ENCODE assay signal across 1 cellular context in genomic region chr10:30433286-30433778, GRCh38.
TF ChIP-seq lines count a peak whose summit lies in the region.

No MANE protein-coding gene starts in this region.

TF ChIP-seq in HepG2, 621 proteins besides CTCF, POLR2A, EP300 and RAD21 (continued from another document and continues in another):
- TF ChIP-seq PRDM10 (CRISPR knock-in tag; IDR thresholded peaks at IDR 0.05; ENCODE audit: low read depth) (no peak), CCDC6 (CRISPR knock-in tag; IDR thresholded peaks at IDR 0.05) (peak; percentile 28), SIN3B (IDR thresholded peaks at IDR 0.05; ENCODE audit: low read length) (no peak), ZFY (CRISPR knock-in tag; IDR thresholded peaks at IDR 0.05) (no peak), HOXA3 (CRISPR knock-in tag; IDR thresholded peaks at IDR 0.05) (0 out of 2 replicates have a peak, but pooled peaks have one; percentile 7), YY1 (IDR thresholded peaks at IDR 0.05; ENCODE audit: insufficient read depth, insufficient replicate concordance, low read depth, low read length) (no peak), ZNF383 (CRISPR knock-in tag; IDR thresholded peaks at IDR 0.05; ENCODE audit: borderline replicate concordance) (no peak), BRCA1 (CRISPR knock-in tag; IDR thresholded peaks at IDR 0.05) (no peak), SMAD3 (CRISPR knock-in tag; IDR thresholded peaks at IDR 0.05) (0 out of 2 replicates have a peak, but pooled peaks have one; percentile 14), ZNF550 (CRISPR knock-in tag; IDR thresholded peaks at IDR 0.05; ENCODE audit: borderline replicate concordance) (no peak), HDAC1 (CRISPR knock-in tag; IDR thresholded peaks at IDR 0.05) (no peak), DMAP1 (CRISPR knock-in tag; IDR thresholded peaks at IDR 0.05) (no peak; the same call in 1 of the 2 replicates), ZNF605 (CRISPR knock-in tag; IDR thresholded peaks at IDR 0.05) (peak; percentile 71; the same call in 1 of the 2 replicates), ZNF180 (CRISPR knock-in tag; IDR thresholded peaks at IDR 0.05; ENCODE audit: borderline replicate concordance, low read depth) (no peak), ZFP90 (CRISPR knock-in tag; IDR thresholded peaks at IDR 0.05; ENCODE audit: borderline replicate concordance) (0 out of 2 replicates have a peak, but pooled peaks have one; percentile 27), ZNF546 (CRISPR knock-in tag; conservative IDR thresholded peaks at IDR 0.05) (no peak), KLF11 (CRISPR knock-in tag; IDR thresholded peaks at IDR 0.05) (no peak), XBP1 (CRISPR knock-in tag; IDR thresholded peaks at IDR 0.05) (no peak), NR0B2 (CRISPR knock-in tag; IDR thresholded peaks at IDR 0.05) (no peak), ZNF446 (CRISPR knock-in tag; IDR thresholded peaks at IDR 0.05) (0 out of 2 replicates have a peak, but pooled peaks have one; percentile 35), PHF21A (CRISPR knock-in tag; IDR thresholded peaks at IDR 0.05) (no peak), MYNN (CRISPR knock-in tag; IDR thresholded peaks at IDR 0.05; ENCODE audit: low read depth) (0 out of 2 replicates have a peak, but pooled peaks have one; percentile 18), NR2F2 (IDR thresholded peaks at IDR 0.05; ENCODE audit: borderline replicate concordance, low read depth) (no peak), SRSF4 (IDR thresholded peaks at IDR 0.05; ENCODE audit: low read depth, low read length, poor library complexity, severe bottlenecking) (peak; percentile 4), ZFYVE20 (CRISPR knock-in tag; IDR thresholded peaks at IDR 0.05; ENCODE audit: borderline replicate concordance, low read depth) (no peak), ATF7-NPFF (CRISPR knock-in tag; IDR thresholded peaks at IDR 0.05; ENCODE audit: low read depth) (no peak), TEAD3 (CRISPR knock-in tag; optimal IDR thresholded peaks at IDR 0.05; ENCODE audit: borderline replicate concordance) (peak; percentile 53), AGO1 (IDR thresholded peaks at IDR 0.05; ENCODE audit: low read depth, low read length, poor library complexity, severe bottlenecking) (no peak), ZBTB7B (CRISPR knock-in tag; IDR thresholded peaks at IDR 0.05) (no peak), ZNF607 (CRISPR knock-in tag; IDR thresholded peaks at IDR 0.05; ENCODE audit: borderline replicate concordance) (no peak), ZNF468 (CRISPR knock-in tag; IDR thresholded peaks at IDR 0.05) (0 out of 2 replicates have a peak, but pooled peaks have one; percentile 10), ZNF710 (CRISPR knock-in tag; IDR thresholded peaks at IDR 0.05; ENCODE audit: borderline replicate concordance) (no peak), PCBP1 (IDR thresholded peaks at IDR 0.05; ENCODE audit: borderline replicate concordance, low read depth, low read length) (0 out of 2 replicates have a peak, but pooled peaks have one; percentile 28), ZNF879 (CRISPR knock-in tag; IDR thresholded peaks at IDR 0.05) (no peak), RELA (CRISPR knock-in tag; IDR thresholded peaks at IDR 0.05) (no peak), MAFK (conservative IDR thresholded peaks at IDR 0.05 in 1 of 2, IDR thresholded peaks at IDR 0.05 in 1 of 2; ENCODE audit: low read length in 2 of 2) (no peak), ZNF670 (CRISPR knock-in tag; IDR thresholded peaks at IDR 0.05; ENCODE audit: borderline replicate concordance) (peak; percentile 1; the same call in 1 of the 2 replicates), TSC22D2 (CRISPR knock-in tag; IDR thresholded peaks at IDR 0.05; ENCODE audit: borderline replicate concordance) (no peak), NR2F6 (IDR thresholded peaks at IDR 0.05) (no peak; the same call in 1 of the 2 replicates), NR2F6 (CRISPR knock-in tag; IDR thresholded peaks at IDR 0.05) (0 out of 2 replicates have a peak, but pooled peaks have one; percentile 4), SIX4 (CRISPR knock-in tag; IDR thresholded peaks at IDR 0.05) (no peak), PRDM4 (CRISPR knock-in tag; IDR thresholded peaks at IDR 0.05; ENCODE audit: borderline replicate concordance) (no peak), PBX3 (CRISPR knock-in tag; IDR thresholded peaks at IDR 0.05; ENCODE audit: borderline replicate concordance) (no peak), THAP11 (CRISPR knock-in tag; IDR thresholded peaks at IDR 0.05) (no peak; the same call in 1 of the 2 replicates), ZBTB4 (CRISPR knock-in tag; IDR thresholded peaks at IDR 0.05; ENCODE audit: borderline replicate concordance) (no peak)
- TF ChIP-seq, protein P1, sequence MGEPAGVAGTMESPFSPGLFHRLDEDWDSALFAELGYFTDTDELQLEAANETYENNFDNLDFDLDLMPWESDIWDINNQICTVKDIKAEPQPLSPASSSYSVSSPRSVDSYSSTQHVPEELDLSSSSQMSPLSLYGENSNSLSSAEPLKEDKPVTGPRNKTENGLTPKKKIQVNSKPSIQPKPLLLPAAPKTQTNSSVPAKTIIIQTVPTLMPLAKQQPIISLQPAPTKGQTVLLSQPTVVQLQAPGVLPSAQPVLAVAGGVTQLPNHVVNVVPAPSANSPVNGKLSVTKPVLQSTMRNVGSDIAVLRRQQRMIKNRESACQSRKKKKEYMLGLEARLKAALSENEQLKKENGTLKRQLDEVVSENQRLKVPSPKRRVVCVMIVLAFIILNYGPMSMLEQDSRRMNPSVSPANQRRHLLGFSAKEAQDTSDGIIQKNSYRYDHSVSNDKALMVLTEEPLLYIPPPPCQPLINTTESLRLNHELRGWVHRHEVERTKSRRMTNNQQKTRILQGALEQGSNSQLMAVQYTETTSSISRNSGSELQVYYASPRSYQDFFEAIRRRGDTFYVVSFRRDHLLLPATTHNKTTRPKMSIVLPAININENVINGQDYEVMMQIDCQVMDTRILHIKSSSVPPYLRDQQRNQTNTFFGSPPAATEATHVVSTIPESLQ (CRISPR knock-in tag; conservative IDR thresholded peaks at IDR 0.05) = no peak
- TF ChIP-seq, protein P2, sequence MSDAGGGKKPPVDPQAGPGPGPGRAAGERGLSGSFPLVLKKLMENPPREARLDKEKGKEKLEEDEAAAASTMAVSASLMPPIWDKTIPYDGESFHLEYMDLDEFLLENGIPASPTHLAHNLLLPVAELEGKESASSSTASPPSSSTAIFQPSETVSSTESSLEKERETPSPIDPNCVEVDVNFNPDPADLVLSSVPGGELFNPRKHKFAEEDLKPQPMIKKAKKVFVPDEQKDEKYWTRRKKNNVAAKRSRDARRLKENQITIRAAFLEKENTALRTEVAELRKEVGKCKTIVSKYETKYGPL (CRISPR knock-in tag; IDR thresholded peaks at IDR 0.05) = no peak
- TF ChIP-seq, protein P3, sequence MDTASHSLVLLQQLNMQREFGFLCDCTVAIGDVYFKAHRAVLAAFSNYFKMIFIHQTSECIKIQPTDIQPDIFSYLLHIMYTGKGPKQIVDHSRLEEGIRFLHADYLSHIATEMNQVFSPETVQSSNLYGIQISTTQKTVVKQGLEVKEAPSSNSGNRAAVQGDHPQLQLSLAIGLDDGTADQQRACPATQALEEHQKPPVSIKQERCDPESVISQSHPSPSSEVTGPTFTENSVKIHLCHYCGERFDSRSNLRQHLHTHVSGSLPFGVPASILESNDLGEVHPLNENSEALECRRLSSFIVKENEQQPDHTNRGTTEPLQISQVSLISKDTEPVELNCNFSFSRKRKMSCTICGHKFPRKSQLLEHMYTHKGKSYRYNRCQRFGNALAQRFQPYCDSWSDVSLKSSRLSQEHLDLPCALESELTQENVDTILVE (CRISPR knock-in tag; IDR thresholded peaks at IDR 0.05) = no peak
